8 cellular contexts compared by ENCODE assay signal in genomic region chr3:10551821-10552630, GRCh38. TPM values are rescaled to one million over a fixed set of nuclear protein-coding genes. Genes with fewer than 3 reads are reported as not detected.
DNase-seq lines count a peak whose midpoint lies in the region; ATAC-seq and TF ChIP-seq lines count a peak whose summit lies in the region.

No MANE protein-coding gene starts in this region.

- no peak for TF ChIP-seq CTCF in dorsolateral prefrontal cortex (IDR thresholded peaks at IDR 0.05 in 54 of 56, conservative IDR thresholded peaks at IDR 0.05 in 2 of 56; ENCODE audit: low read depth in 1 of 56, partially characterized antibody in 56 of 56)

- H3K4me2 ChIP-seq in BLaER1 (peak overlapping the region; percentile 79), skeletal muscle satellite cell (ENCODE audit: low read length) (peak overlapping the region; percentile 73)

- intact Hi-C loops in activated CD4-positive, alpha-beta memory T cell treated with anti-CD3 and anti-CD28 coated beads for 36 hours (cut with micrococcal nuclease) = loop anchor here (2.0 to 10.0 kb wide), 3 partner anchors 51 to 187 kb away; no protein-coding TSS in a partner anchor
- intact Hi-C loops in dorsolateral prefrontal cortex (cut with DNase I) = no loop called here

- H3K27ac ChIP-seq in BLaER1 (no peak overlapping the region), dorsolateral prefrontal cortex (peak overlapping the region in 53 of 59 donors; percentile 9 to 86 (median 60))

- H3K4me3 ChIP-seq in BLaER1 = no peak overlapping the region
- peak overlapping the region in 1 of 59 donors; percentile 9 for H3K4me3 ChIP-seq in dorsolateral prefrontal cortex
- H3K4me3 ChIP-seq in skeletal muscle satellite cell (ENCODE audit: low read length) = peak overlapping the region; percentile 22

- CTCF ChIA-PET in activated CD4-positive, alpha-beta memory T cell treated with anti-CD3 and anti-CD28 coated beads for 36 hours (lab: Charles Lee) = interaction anchor here (1.2 to 5.0 kb wide), 2 partner anchors 113 to 188 kb away, joined by 3 to 20 read pairs; no protein-coding TSS in a partner anchor

- H3K27me3 ChIP-seq in BLaER1 = no peaks in the 10 kb centered on the region
- H3K27me3 ChIP-seq in dorsolateral prefrontal cortex = no peaks in the 10 kb centered on the region
- peaks cover 10% of the 10 kb centered on the region for H3K27me3 ChIP-seq in skeletal muscle satellite cell (ENCODE audit: control insufficient read depth, insufficient read depth, low read length)

- H3K9me3 ChIP-seq in BLaER1 (no peaks in the 10 kb centered on the region), skeletal muscle satellite cell (replicated peaks; ENCODE audit: low read length) (no peaks in the 10 kb centered on the region)

- H3K36me3 ChIP-seq in BLaER1 (no peaks in the 10 kb centered on the region), skeletal muscle satellite cell (ENCODE audit: insufficient read depth, low read length) (no peaks in the 10 kb centered on the region)

- peak; percentile 9 for DNase-seq in LoVo (ENCODE audit: low spot score)
- peak; percentile 88 for DNase-seq in activated CD4-positive, alpha-beta memory T cell treated with anti-CD3 and anti-CD28 coated beads for 36 hours
- DNase-seq in dorsolateral prefrontal cortex = peak; percentile 49 to 91 (median 81)
- DNase-seq in germinal center (ENCODE audit: low spot score) = no peak

- peak overlapping the region; percentile 57 for H3K27ac Mint-ChIP-seq in activated CD4-positive, alpha-beta memory T cell treated with anti-CD3 and anti-CD28 coated beads for 36 hours

- peaks cover 16% of the 10 kb centered on the region for H3K4me1 Mint-ChIP-seq in activated CD4-positive, alpha-beta memory T cell treated with anti-CD3 and anti-CD28 coated beads for 36 hours (ENCODE audit: low read depth)

- no peak overlapping the region for H3K9ac ChIP-seq in BLaER1
- no peak overlapping the region for H3K9ac ChIP-seq in skeletal muscle satellite cell (ENCODE audit: low read depth, low read length)

- H3K36me3 Mint-ChIP-seq in activated CD4-positive, alpha-beta memory T cell treated with anti-CD3 and anti-CD28 coated beads for 36 hours = no peaks in the 10 kb centered on the region

- no peaks in the 10 kb centered on the region for H4K20me1 ChIP-seq in BLaER1

- POLR2A ChIA-PET in activated CD4-positive, alpha-beta memory T cell treated with anti-CD3 and anti-CD28 coated beads for 36 hours (lab: Charles Lee) = interaction anchor here (1.5 kb wide), 1 partner anchor 115 kb away, joined by 6 read pairs; no protein-coding TSS in a partner anchor

- no peak for ATAC-seq in GM21515 (IDR thresholded peaks at IDR 0.05; ENCODE audit: unreplicated experiment)
- no peak for ATAC-seq in HG02884 (IDR thresholded peaks at IDR 0.05; ENCODE audit: unreplicated experiment)

- H3K4me1 ChIP-seq in BLaER1 = peaks cover 95% of the 10 kb centered on the region
- peaks cover 25% of the 10 kb centered on the region for H3K4me1 ChIP-seq in skeletal muscle satellite cell (ENCODE audit: control insufficient read depth, insufficient read depth, low read length)

- no peak overlapping the region for H3K4me3 Mint-ChIP-seq in activated CD4-positive, alpha-beta memory T cell treated with anti-CD3 and anti-CD28 coated beads for 36 hours

- no peaks in the 10 kb centered on the region for H3K9me3 Mint-ChIP-seq in activated CD4-positive, alpha-beta memory T cell treated with anti-CD3 and anti-CD28 coated beads for 36 hours

- H3K27me3 Mint-ChIP-seq in activated CD4-positive, alpha-beta memory T cell treated with anti-CD3 and anti-CD28 coated beads for 36 hours = peaks cover 10% of the 10 kb centered on the region

RNA-seq across cellular contexts. Expression of gene ATP2B2, which starts 46.6 kb away (rescaled TPM):
- under 1 TPM in 1 of 2 experiments, not detected in 1; 0.05 TPM for total RNA-seq in activated CD4-positive, alpha-beta memory T cell treated with anti-CD3 and anti-CD28 coated beads for 36 hours
- 100 to 1,000 TPM in 119 of 120 experiments, 10 to 100 TPM in 1; 87.6 to 447 (median 301) TPM for total RNA-seq in dorsolateral prefrontal cortex
- not detected in 2 replicates for total RNA-seq in skeletal muscle satellite cell (2012; rRNA removed)

Comparison
In these comparisons a context has a peak if more than half of its experiments do, and no peak if none do; other contexts are left out.
1. RNA of gene ATP2B2, which starts 46.6 kb away (total RNA-seq): 87.6 to 447 TPM in dorsolateral prefrontal cortex; 0.05 TPM in activated CD4-positive, alpha-beta memory T cell treated with anti-CD3 and anti-CD28 coated beads for 36 hours; every median in the first group is over 10 times any median in the second.